Comparison of ENCODE assay signal across 1 cellular context in the genomic region with DNA sequence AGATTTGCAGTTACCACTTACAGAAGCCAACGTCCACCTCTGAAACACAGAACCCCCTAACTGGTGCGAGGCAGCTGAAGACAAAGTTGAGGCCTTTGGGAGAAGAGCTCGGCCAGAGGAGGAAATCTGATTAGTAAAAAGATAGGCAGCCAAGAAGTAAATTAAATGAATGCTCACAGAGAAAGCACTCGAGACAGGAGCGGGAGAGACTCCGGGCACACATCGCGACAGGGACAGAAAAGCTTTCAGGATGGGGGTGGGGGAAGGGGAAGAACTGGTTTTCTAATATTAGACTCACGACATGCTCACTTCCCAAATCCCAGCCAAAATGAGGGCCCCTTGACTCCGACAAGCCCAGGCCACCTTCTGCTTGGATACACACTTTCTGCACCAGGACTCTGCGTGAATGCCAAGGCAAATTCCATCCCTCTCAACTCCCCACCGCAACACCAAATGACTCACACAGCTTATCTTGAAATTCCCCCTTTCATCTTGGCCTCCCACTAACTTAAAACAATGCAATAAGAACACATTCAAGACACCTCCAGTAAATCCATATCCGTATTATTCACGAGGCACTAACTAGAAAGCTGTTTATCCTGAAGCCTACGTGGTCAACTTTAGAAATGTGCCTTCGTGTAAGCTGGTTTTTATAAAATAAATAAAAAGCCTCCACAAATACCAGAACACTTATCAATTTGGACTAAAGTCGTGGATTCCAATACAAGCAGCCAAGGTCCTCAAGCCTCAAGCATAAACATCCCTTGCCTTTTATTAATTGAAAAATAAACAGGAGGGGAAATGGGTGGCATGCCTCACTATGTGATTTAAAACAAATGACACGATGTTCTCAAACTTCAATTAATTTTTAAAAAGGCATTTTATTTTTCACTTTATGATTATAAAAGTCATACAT.
TF ChIP-seq lines count a peak whose summit lies in the region.

No MANE protein-coding gene starts in this region.

TF ChIP-seq in A549, 52 proteins besides CTCF, POLR2A, EP300 and RAD21 (continued from another document):
- TF ChIP-seq, protein P1, sequence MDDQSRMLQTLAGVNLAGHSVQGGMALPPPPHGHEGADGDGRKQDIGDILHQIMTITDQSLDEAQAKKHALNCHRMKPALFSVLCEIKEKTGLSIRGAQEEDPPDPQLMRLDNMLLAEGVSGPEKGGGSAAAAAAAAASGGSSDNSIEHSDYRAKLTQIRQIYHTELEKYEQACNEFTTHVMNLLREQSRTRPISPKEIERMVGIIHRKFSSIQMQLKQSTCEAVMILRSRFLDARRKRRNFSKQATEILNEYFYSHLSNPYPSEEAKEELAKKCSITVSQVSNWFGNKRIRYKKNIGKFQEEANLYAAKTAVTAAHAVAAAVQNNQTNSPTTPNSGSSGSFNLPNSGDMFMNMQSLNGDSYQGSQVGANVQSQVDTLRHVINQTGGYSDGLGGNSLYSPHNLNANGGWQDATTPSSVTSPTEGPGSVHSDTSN (IDR thresholded peaks at IDR 0.05), result no peak
- TF ChIP-seq JUNB (IDR thresholded peaks at IDR 0.05) (peak; percentile 95), CEBPB (IDR thresholded peaks at IDR 0.05) (peak; percentile 69 to 88), ZC3H11A (IDR thresholded peaks at IDR 0.05) (no peak)
